ENCODE assay signal across 1 cellular context in the genomic region with DNA sequence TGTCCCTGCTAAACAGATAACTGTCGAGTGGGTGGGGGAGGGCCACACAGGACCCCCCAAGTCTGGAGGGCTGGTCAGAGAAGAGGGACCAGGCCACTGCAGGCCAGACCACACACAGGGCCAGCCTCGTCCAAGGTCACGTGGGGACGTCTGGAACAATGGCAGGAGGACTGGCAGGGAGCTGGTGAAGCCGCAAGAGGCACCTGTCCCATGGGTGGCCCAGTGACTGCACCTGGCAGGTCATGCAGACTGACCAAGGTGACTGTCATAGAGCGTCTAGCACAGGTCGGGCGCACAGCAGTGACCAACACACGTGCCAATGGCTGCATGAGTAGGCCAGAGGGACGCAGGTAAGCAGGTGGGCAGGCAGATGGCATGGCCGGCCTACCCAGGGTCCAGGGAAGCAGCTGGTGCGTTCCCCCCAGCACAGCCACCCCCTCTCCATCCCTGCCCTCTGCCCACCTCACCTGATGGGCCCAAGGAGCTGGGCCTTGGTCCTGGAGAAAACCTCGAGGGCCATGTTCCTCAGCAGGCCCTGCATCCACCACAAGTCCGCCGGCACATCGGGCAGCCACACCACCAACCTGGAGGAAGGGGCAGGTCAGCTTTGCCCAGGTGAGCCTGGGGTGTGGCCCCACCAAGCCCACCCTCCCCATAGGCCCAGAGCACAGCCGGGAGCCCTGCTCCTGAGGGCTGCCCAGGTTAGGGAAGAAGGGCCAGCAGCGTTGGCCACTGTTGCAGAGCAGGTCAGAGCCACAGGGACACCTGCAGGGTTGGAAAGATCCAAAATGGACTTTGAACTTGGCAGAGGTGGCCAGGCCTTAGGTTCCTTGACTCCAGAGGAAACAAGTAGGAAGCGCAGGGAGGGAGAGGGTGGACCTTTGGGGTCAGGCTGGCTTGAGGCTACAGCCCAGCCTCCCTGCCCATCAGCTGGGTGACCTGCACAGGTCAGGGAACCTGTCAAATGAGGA.
TF ChIP-seq lines count a peak whose summit lies in the region.

No MANE protein-coding gene starts in this region.

TF ChIP-seq in H1, 55 proteins besides CTCF, POLR2A, EP300 and RAD21:
- TF ChIP-seq JUND (IDR thresholded peaks at IDR 0.05; ENCODE audit: low read length) = no peak
- no peak for TF ChIP-seq SAP30 (IDR thresholded peaks at IDR 0.05; ENCODE audit: insufficient read depth, insufficient replicate concordance, low read length)
- no peak for TF ChIP-seq SP4 (IDR thresholded peaks at IDR 0.05; ENCODE audit: low read length)
- TF ChIP-seq, protein P1, sequence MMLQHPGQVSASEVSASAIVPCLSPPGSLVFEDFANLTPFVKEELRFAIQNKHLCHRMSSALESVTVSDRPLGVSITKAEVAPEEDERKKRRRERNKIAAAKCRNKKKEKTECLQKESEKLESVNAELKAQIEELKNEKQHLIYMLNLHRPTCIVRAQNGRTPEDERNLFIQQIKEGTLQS (IDR thresholded peaks at IDR 0.05; ENCODE audit: insufficient read depth, low read depth, low read length) = no peak
- no peak for TF ChIP-seq KDM4A (IDR thresholded peaks at IDR 0.05; ENCODE audit: low read depth, low read length, severe bottlenecking)
TF ChIP-seq in H1: peak in this region for 0.
